In genomic region chr2:101277111-101277510, GRCh38 we compare ENCODE assay signal across 1 cellular context.
TF ChIP-seq lines count a peak whose summit lies in the region.

No MANE protein-coding gene starts in this region.

TF ChIP-seq in liver, 16 proteins besides CTCF, POLR2A, EP300 and RAD21 (continued from another document):
- TF ChIP-seq REST (IDR thresholded peaks at IDR 0.05) (no peak), HNF4A (conservative IDR thresholded peaks at IDR 0.05) (no peak), FOXA1 (IDR thresholded peaks at IDR 0.05) (no peak), EGR1 (IDR thresholded peaks at IDR 0.05; ENCODE audit: low read depth in 2 of 2) (no peak), GABPA (IDR thresholded peaks at IDR 0.05 in 1 of 2, conservative IDR thresholded peaks at IDR 0.05 in 1 of 2) (no peak), MAX (IDR thresholded peaks at IDR 0.05) (no peak)
